In genomic region chr19:48461982-48462655, GRCh38 we compare ENCODE assay signal across 12 cellular contexts. TPM values are rescaled to one million over a fixed set of nuclear protein-coding genes. Genes with fewer than 3 reads are reported as not detected.
DNase-seq lines count a peak whose midpoint lies in the region; ATAC-seq and TF ChIP-seq lines count a peak whose summit lies in the region.
"Had no signal": no experiment of that assay in that cellular context is flagged by ENCODE, and none has a peak within 500 bp of the region (broad histone marks: within the 10 kb centered on the region; RNA-seq: fewer than 3 reads in every experiment).

No MANE protein-coding gene starts in this region.

- H3K36me3 ChIP-seq in GM23338 (ENCODE audit: insufficient read depth) = no peaks in the 10 kb centered on the region
- H3K36me3 ChIP-seq in lower lobe of right lung = peaks cover 4% of the 10 kb centered on the region

- CTCF ChIA-PET in WTC11 (lab: Charles Lee) = interaction anchor here (0.5 to 3.3 kb wide), 9 partner anchors 15 to 148 kb away, joined by 3 to 17 read pairs (median 4); partner anchors contain the start of genes GRWD1 and KDELR1

- no peak overlapping the region for H3K27ac ChIP-seq in GM23338 (ENCODE audit: low read depth)
- no peak overlapping the region for H3K27ac ChIP-seq in lower lobe of right lung
- H3K27ac ChIP-seq: 22Rv1 had no signal

- H3K36me3 Mint-ChIP-seq in GM23338 (ENCODE audit: low read depth) = peaks cover 18% of the 10 kb centered on the region; the same call in 2 of the 3 replicates
- H3K36me3 Mint-ChIP-seq in WTC11 = peaks cover 17% of the 10 kb centered on the region

- H3K4me1 ChIP-seq in GM23338 (ENCODE audit: insufficient read depth) (peaks cover 3% of the 10 kb centered on the region; the same call in 1 of the 2 replicates), lower lobe of right lung (no peaks in the 10 kb centered on the region)

- TF ChIP-seq CTCF in GM23338 (conservative IDR thresholded peaks at IDR 0.05; ENCODE audit: low read depth in 2 of 2) (no peak), WTC11 (IDR thresholded peaks at IDR 0.05) (no peak), lower lobe of right lung (IDR thresholded peaks at IDR 0.05) (no peak)

- H3K4me2 ChIP-seq in GM23338 = no peak overlapping the region

- peak overlapping the region; percentile 86 for H3K27ac Mint-ChIP-seq in GM23338
- no peak overlapping the region for H3K27ac Mint-ChIP-seq in WTC11
- H3K27ac Mint-ChIP-seq: CD14-positive monocyte had no signal

- H3K4me1 Mint-ChIP-seq in GM23338 (peaks cover 2% of the 10 kb centered on the region; the same call in 2 of the 3 replicates), WTC11 (0 out of 2 replicates have a peak, but pooled peaks cover 2% of the 10 kb centered on the region)
- H3K4me1 Mint-ChIP-seq: CD14-positive monocyte had no signal

- POLR2A ChIA-PET in WTC11 (lab: Charles Lee) = interaction anchor here (0.7 to 1.0 kb wide), 2 partner anchors 18 to 62 kb away, joined by 4 to 5 read pairs; no protein-coding TSS in a partner anchor

- peaks cover 8% of the 10 kb centered on the region; the same call in 1 of the 2 replicates for H3K9me2 ChIP-seq in GM23338 (ENCODE audit: insufficient read depth)

- intact Hi-C loops in lower lobe of right lung (cut with DNase I) = no loop called here

- peak; percentile 96 for ATAC-seq in GM23338
- peak; percentile 97 for ATAC-seq in WTC11
- ATAC-seq in lower lobe of right lung = peak; percentile 8 to 27
- ATAC-seq in GM19035 (IDR thresholded peaks at IDR 0.05; ENCODE audit: unreplicated experiment) = no peak

- H3K27me3 ChIP-seq in GM23338 (ENCODE audit: insufficient read depth) = no peaks in the 10 kb centered on the region
- H3K27me3 ChIP-seq in lower lobe of right lung (ENCODE audit: low read depth) = no peaks in the 10 kb centered on the region

- no peaks in the 10 kb centered on the region; the same call in none of the 2 replicates for H3F3A ChIP-seq in GM23338 (replicated peaks; ENCODE audit: low read depth)

- H3K4me3 ChIP-seq in GM23338 = no peak overlapping the region
- H3K4me3 ChIP-seq in lower lobe of right lung = no peak overlapping the region

- H4K20me1 ChIP-seq in GM23338 (replicated peaks; ENCODE audit: insufficient read depth) = no peaks in the 10 kb centered on the region; the same call in 1 of the 2 replicates

- no peaks in the 10 kb centered on the region for H3K79me2 ChIP-seq in GM23338 (replicated peaks; ENCODE audit: insufficient read depth)

- DNase-seq in DMS 273 (lab: John Stamatoyannopoulos, UW; ENCODE audit: unreplicated experiment) (peak; percentile 44), DMS 273 treated with DMSO at 0.1 percent for 48 hours (lab: John Stamatoyannopoulos, UW) (no peak), GM23338 (ENCODE audit: low spot score) (peak; percentile 94), WTC11 (ENCODE audit: low spot score) (peak; percentile 91), lower lobe of right lung (no peak), GM19240 (ENCODE audit: insufficient read length, low spot score) (no peak), NCI-H128 (lab: John Stamatoyannopoulos, UW; ENCODE audit: unreplicated experiment) (no peak)
- DNase-seq: head of caudate nucleus, T-helper 1 cell had no signal

- H3K27me3 Mint-ChIP-seq in GM23338 (ENCODE audit: insufficient read depth, low read depth, poor library complexity) = no peaks in the 10 kb centered on the region
- peaks cover 27% of the 10 kb centered on the region for H3K27me3 Mint-ChIP-seq in WTC11 (ENCODE audit: low read depth)

- H3K9me3 ChIP-seq in lower lobe of right lung = no peaks in the 10 kb centered on the region

- no peak overlapping the region for H2AFZ ChIP-seq in GM23338

- no peak overlapping the region for H3K4me3 Mint-ChIP-seq in GM23338
- H3K4me3 Mint-ChIP-seq in WTC11 = no peak overlapping the region
- H3K4me3 Mint-ChIP-seq: CD14-positive monocyte had no signal

- peaks cover 5% of the 10 kb centered on the region; the same call in 2 of the 3 replicates for H3K9me3 Mint-ChIP-seq in GM23338
- H3K9me3 Mint-ChIP-seq in WTC11 = peaks cover 3% of the 10 kb centered on the region

TF ChIP-seq in GM23338, 12 proteins besides CTCF, POLR2A, EP300 and RAD21 (continues in another document):
- no peak for TF ChIP-seq STAT1 (IDR thresholded peaks at IDR 0.05; ENCODE audit: unreplicated experiment)
- no peak for TF ChIP-seq EZH2phosphoT487 (IDR thresholded peaks at IDR 0.05; ENCODE audit: unreplicated experiment)
- no peak for TF ChIP-seq ZNF331 (CRISPR knock-in tag; IDR thresholded peaks at IDR 0.05; ENCODE audit: low read depth)

TF ChIP-seq in WTC11, 78 proteins besides CTCF, POLR2A, EP300 and RAD21 (continues in another document):
- TF ChIP-seq ZNF416 (CRISPR knock-in tag; IDR thresholded peaks at IDR 0.05) (no peak), ATF3 (CRISPR knock-in tag; conservative IDR thresholded peaks at IDR 0.05) (peak; percentile 82), IRF1 (CRISPR knock-in tag; IDR thresholded peaks at IDR 0.05) (peak; percentile 99), ZNF532 (CRISPR knock-in tag; IDR thresholded peaks at IDR 0.05; ENCODE audit: borderline replicate concordance) (peak; percentile 69; the same call in 1 of the 2 replicates)

RNA-seq across cellular contexts. Expression of gene KCNJ14, which starts 6.7 kb away (rescaled TPM):
- 0.94 and 1.2 TPM in 2 replicates for total RNA-seq in GM23338 (2014; rRNA removed; shearing (Covaris generic))
- polyA plus RNA-seq in GM23338 (2016; fragmentation: Nextera tagmentation; extraction: Ambion mirVana) = 0.73 and 0.81 TPM in 2 replicates
- 1.1 to 1.4 TPM (median 1.1 TPM) in 3 replicates for total RNA-seq in WTC11 (2021)
- 0.71 TPM for total RNA-seq in lower lobe of right lung

RNA-seq across cellular contexts. Expression of gene CYTH2, which starts 7.0 kb away (rescaled TPM):
- 42.6 and 60.4 TPM in 2 replicates for total RNA-seq in GM23338 (2014; rRNA removed; shearing (Covaris generic))
- polyA plus RNA-seq in GM23338 (2016; fragmentation: Nextera tagmentation; extraction: Ambion mirVana) = 38.8 and 41.1 TPM in 2 replicates
- total RNA-seq in WTC11 (2021) (70.4 to 72.6 TPM (median 71.9 TPM) in 3 replicates), lower lobe of right lung (75.2 TPM)

RNA-seq across cellular contexts. Expression of gene GRWD1, which starts 16.3 kb away (rescaled TPM):
- 58.0 and 64.6 TPM in 2 replicates for total RNA-seq in GM23338 (2014; rRNA removed; shearing (Covaris generic))
- 23.2 and 25.8 TPM in 2 replicates for polyA plus RNA-seq in GM23338 (2016; fragmentation: Nextera tagmentation; extraction: Ambion mirVana)
- total RNA-seq in WTC11 (2021) = 59.8 to 67.2 TPM (median 61.6 TPM) in 3 replicates
- total RNA-seq in lower lobe of right lung = 25.8 TPM

RNA-seq across cellular contexts. Expression of gene LMTK3, which starts 49.5 kb away (rescaled TPM):
- total RNA-seq in GM23338 (2014; rRNA removed; shearing (Covaris generic)) = 5.7 and 11.8 TPM in 2 replicates
- 1.6 and 2.0 TPM in 2 replicates for polyA plus RNA-seq in GM23338 (2016; fragmentation: Nextera tagmentation; extraction: Ambion mirVana)
- total RNA-seq in WTC11 (2021) (15.9 to 19.4 TPM (median 19.1 TPM) in 3 replicates), lower lobe of right lung (7.1 TPM)
- polyA plus RNA-seq: CD14-positive monocyte had no signal

Comparison
In these comparisons a context has a peak if more than half of its experiments do, and no peak if none do; other contexts are left out.
1. DNase-seq: peak in DMS 273 (single experiment), GM23338 (single experiment) and WTC11 (single experiment); none in DMS 273 treated with DMSO at 0.1 percent for 48 hours (single experiment), lower lobe of right lung (single experiment), GM19240 (single experiment) and NCI-H128 (single experiment).